In the genomic region with DNA sequence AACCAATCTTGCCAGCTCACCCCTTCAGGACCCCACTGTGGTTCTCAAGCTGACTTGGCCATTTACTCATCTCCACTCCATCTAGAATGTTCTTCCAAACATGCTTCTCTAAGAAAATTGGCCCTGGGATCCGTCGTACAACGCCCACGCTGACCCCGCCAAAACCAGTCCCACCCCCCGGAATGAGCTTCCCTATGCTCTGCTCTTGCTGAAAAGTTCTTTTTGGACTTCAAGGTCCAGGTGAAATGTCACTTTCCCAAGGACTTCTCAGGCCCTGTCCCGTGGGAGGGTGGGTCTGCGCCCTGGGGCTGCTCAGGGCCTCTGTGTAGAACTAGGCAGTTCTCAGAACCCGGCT, we compare ENCODE assay signal across 1 cellular context.
TF ChIP-seq lines count a peak whose summit lies in the region.

No MANE protein-coding gene starts in this region.

TF ChIP-seq in IMR-90, 13 proteins besides CTCF, POLR2A, EP300 and RAD21:
- TF ChIP-seq, protein P1, sequence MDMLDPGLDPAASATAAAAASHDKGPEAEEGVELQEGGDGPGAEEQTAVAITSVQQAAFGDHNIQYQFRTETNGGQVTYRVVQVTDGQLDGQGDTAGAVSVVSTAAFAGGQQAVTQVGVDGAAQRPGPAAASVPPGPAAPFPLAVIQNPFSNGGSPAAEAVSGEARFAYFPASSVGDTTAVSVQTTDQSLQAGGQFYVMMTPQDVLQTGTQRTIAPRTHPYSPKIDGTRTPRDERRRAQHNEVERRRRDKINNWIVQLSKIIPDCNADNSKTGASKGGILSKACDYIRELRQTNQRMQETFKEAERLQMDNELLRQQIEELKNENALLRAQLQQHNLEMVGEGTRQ (IDR thresholded peaks at IDR 0.05; ENCODE audit: low read depth, low read length): no peak
- TF ChIP-seq CEBPB (IDR thresholded peaks at IDR 0.05; ENCODE audit: low read depth, low read length): no peak
